In the genomic region with DNA sequence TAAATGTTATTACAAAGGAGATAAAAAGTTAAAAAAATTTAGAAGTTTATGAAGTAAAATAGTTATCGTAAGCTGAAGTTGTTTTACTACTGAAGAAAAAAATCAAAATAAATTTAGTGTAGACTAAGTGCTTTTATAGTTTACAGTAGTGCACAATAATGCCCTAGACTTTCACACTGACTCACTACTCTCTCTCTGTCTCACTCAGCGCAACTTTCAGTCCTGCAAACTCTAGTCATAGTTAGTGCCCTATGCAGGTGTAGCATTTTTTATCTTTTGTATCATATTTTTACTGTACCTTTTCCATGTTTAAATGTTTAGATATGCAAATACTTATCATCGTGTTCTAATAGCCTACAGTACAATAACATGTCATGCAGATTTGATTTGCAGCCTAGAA, we compare ENCODE assay signal across 17 cellular contexts.
A peak's percentile ranks its signal among the peaks of the same experiment; 100 is the strongest.
DNase-seq lines count a peak whose midpoint lies in the region; ATAC-seq and TF ChIP-seq lines count a peak whose summit lies in the region.
"Had no signal": no experiment of that assay in that cellular context is flagged by ENCODE, and none has a peak within 500 bp of the region (broad histone marks: within the 10 kb centered on the region; RNA-seq: fewer than 3 reads in every experiment).

No MANE protein-coding gene starts in this region.

- no peaks in the 10 kb centered on the region for H3K4me1 Mint-ChIP-seq in stimulated activated naive CD8-positive, alpha-beta T cell treated with anti-CD3 and anti-CD28 coated beads, Interleukin-15, amount 100 ng/mL, for 72 hours

- no peak overlapping the region for H3K4me3 ChIP-seq in foreskin fibroblast (ENCODE audit: low read depth in 1 of 2, low read length in 2 of 2)
- H3K4me3 ChIP-seq: esophagus squamous epithelium, psoas muscle, thoracic aorta had no signal

- peak; percentile 73 for ATAC-seq in stimulated activated naive CD8-positive, alpha-beta T cell treated with anti-CD3 and anti-CD28 coated beads, Interleukin-15, amount 100 ng/mL, for 72 hours
- no peak for ATAC-seq in stimulated activated naive CD8-positive, alpha-beta T cell treated with anti-CD3 and anti-CD28 coated beads, Interleukin-15, Interleukin-2, amounts not matched to agents 100 U/mL and 50 U/mL, for 24 hours
- ATAC-seq in GM21786 (IDR thresholded peaks at IDR 0.05; ENCODE audit: unreplicated experiment) (peak; percentile 89), HG03103 (IDR thresholded peaks at IDR 0.05; ENCODE audit: low read depth, unreplicated experiment) (peak; percentile 91)
- ATAC-seq: psoas muscle had no signal

- no peak for TF ChIP-seq CTCF in foreskin fibroblast (IDR thresholded peaks at IDR 0.05; ENCODE audit: low read depth, low read length)

- H3K9me3 Mint-ChIP-seq in stimulated activated naive CD8-positive, alpha-beta T cell treated with anti-CD3 and anti-CD28 coated beads, Interleukin-15, amount 100 ng/mL, for 72 hours: no peaks in the 10 kb centered on the region
- H3K9me3 Mint-ChIP-seq: activated T-helper 2 cell treated with anti-CD3 and anti-CD28 coated beads, Interferon-gamma antibody, Interleukin-2, Interleukin-4, amounts not matched to agents 10 μg/mL and 5 μg/mL and 100 μg/mL, durations not matched to agents 14 hours and 24 hours and 36 hours had no signal

- H3K27me3 Mint-ChIP-seq in stimulated activated naive CD8-positive, alpha-beta T cell treated with anti-CD3 and anti-CD28 coated beads, Interleukin-15, amount 100 ng/mL, for 72 hours: peaks cover under 1% of the 10 kb centered on the region

- H3K4me3 Mint-ChIP-seq in stimulated activated naive CD8-positive, alpha-beta T cell treated with anti-CD3 and anti-CD28 coated beads, Interleukin-15, amount 100 ng/mL, for 72 hours: no peak overlapping the region

- no peak for DNase-seq in stimulated activated naive CD8-positive, alpha-beta T cell treated with anti-CD3 and anti-CD28 coated beads, Interleukin-15, amount 100 ng/mL, for 72 hours
- DNase-seq in stimulated activated naive CD8-positive, alpha-beta T cell treated with anti-CD3 and anti-CD28 coated beads, Interleukin-15, Interleukin-2, amounts not matched to agents 100 U/mL and 50 U/mL, for 24 hours: no peak
- DNase-seq in HCEC 1CT (no peak), foreskin fibroblast (no peak), medulla oblongata (ENCODE audit: extremely low spot score) (no peak)
- no peak for DNase-seq in activated CD8-positive, alpha-beta memory T cell treated with anti-CD3 and anti-CD28 coated beads, Interleukin-2, amount 50 U/mL, for 4 hours
- DNase-seq: ACHN; activated CD4-positive, alpha-beta T cell treated with anti-CD3 and anti-CD28 coated beads for 48 hours; esophagus squamous epithelium; hippocampal formation; NCI-H187 treated with DMSO at 0.1 percent for 48 hours; NCI-H526; psoas muscle had no signal

- H3K27ac Mint-ChIP-seq in stimulated activated naive CD8-positive, alpha-beta T cell treated with anti-CD3 and anti-CD28 coated beads, Interleukin-15, amount 100 ng/mL, for 72 hours: no peak overlapping the region
- H3K27ac Mint-ChIP-seq: activated T-helper 2 cell treated with anti-CD3 and anti-CD28 coated beads, Interferon-gamma antibody, Interleukin-2, Interleukin-4, amounts not matched to agents 10 μg/mL and 5 μg/mL and 100 μg/mL, durations not matched to agents 14 hours and 24 hours and 36 hours had no signal
